In genomic region chr11:2914475-2915195, GRCh38 we compare ENCODE assay signal across 1 cellular context.
TF ChIP-seq lines count a peak whose summit lies in the region.

No MANE protein-coding gene starts in this region.

TF ChIP-seq in IMR-90, 13 proteins besides CTCF, POLR2A, EP300 and RAD21 (continued from another document):
- TF ChIP-seq, protein P1, sequence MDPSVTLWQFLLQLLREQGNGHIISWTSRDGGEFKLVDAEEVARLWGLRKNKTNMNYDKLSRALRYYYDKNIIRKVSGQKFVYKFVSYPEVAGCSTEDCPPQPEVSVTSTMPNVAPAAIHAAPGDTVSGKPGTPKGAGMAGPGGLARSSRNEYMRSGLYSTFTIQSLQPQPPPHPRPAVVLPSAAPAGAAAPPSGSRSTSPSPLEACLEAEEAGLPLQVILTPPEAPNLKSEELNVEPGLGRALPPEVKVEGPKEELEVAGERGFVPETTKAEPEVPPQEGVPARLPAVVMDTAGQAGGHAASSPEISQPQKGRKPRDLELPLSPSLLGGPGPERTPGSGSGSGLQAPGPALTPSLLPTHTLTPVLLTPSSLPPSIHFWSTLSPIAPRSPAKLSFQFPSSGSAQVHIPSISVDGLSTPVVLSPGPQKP (IDR thresholded peaks at IDR 0.05; ENCODE audit: borderline replicate concordance, low read depth, low read length) = no peak
- TF ChIP-seq RFX5 (IDR thresholded peaks at IDR 0.05; ENCODE audit: low read depth, low read length) (no peak), CHD1 (IDR thresholded peaks at IDR 0.05; ENCODE audit: low read depth, low read length) (no peak), MAZ (IDR thresholded peaks at IDR 0.05; ENCODE audit: borderline replicate concordance, low read depth, low read length) (no peak), MXI1 (IDR thresholded peaks at IDR 0.05; ENCODE audit: borderline replicate concordance, low read depth, low read length) (no peak), SMC3 (IDR thresholded peaks at IDR 0.05; ENCODE audit: low read depth, low read length) (no peak), BHLHE40 (IDR thresholded peaks at IDR 0.05; ENCODE audit: low read depth, low read length) (no peak), CEBPB (IDR thresholded peaks at IDR 0.05; ENCODE audit: low read depth, low read length) (no peak), NFE2L2 (IDR thresholded peaks at IDR 0.05; ENCODE audit: low read depth, low read length) (no peak)
- TF ChIP-seq, protein P2, sequence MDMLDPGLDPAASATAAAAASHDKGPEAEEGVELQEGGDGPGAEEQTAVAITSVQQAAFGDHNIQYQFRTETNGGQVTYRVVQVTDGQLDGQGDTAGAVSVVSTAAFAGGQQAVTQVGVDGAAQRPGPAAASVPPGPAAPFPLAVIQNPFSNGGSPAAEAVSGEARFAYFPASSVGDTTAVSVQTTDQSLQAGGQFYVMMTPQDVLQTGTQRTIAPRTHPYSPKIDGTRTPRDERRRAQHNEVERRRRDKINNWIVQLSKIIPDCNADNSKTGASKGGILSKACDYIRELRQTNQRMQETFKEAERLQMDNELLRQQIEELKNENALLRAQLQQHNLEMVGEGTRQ (IDR thresholded peaks at IDR 0.05; ENCODE audit: low read depth, low read length) = no peak
